ENCODE assay signal across 26 cellular contexts in the genomic region with DNA sequence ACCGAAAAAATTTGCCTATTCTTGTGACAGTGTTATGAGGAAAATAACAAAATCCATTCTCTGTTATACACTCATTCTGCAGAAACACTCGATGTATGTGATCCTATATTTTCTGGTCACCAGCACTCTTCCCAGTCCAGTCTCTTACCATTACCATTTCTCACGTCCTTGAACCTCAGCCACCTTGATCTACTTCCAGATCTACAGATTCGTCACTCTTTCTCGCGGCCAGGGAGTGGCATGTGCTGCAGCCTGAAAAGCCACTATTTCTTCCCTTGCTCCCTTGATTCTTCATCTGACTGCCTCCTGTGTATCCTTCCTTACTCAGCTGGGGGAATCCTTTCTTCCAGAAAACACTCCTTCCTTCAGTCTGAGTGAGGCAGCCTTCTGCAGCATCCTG.
"Had no signal": no experiment of that assay in that cellular context is flagged by ENCODE, and none has a peak within 500 bp of the region (broad histone marks: within the 10 kb centered on the region; RNA-seq: fewer than 3 reads in every experiment).

No MANE protein-coding gene starts in this region.

- DNase-seq: activated CD4-positive, alpha-beta memory T cell treated with anti-CD3 and anti-CD28 coated beads for 36 hours; activated CD4-positive, alpha-beta T cell treated with anti-CD3 and anti-CD28 coated beads, Interleukin-2, amount 50 U/mL, for 1 hour; activated effector memory CD4-positive, alpha-beta T cell treated with Interleukin-2 at 50 U/mL for 16 hours; activated naive CD4-positive, alpha-beta T cell treated with anti-CD3 and anti-CD28 coated beads, Interleukin-2, amount 50 U/mL, for 16 hours; activated naive CD8-positive, alpha-beta T cell treated with anti-CD3 and anti-CD28 coated beads, Interleukin-2, amount 10 ng/mL, durations not matched to agents 7 days and 5 days; activated T-cell treated with anti-CD3 and anti-CD28 coated beads, Interleukin-2, amount 50 U/mL, for 4 hours; amygdala; MM.1S; MV-4-11; NCI-H1092; NCI-H146; NCI-H187; NCI-H2029 treated with DMSO at 0.1 percent for 48 hours; NCI-H2107; NCI-H2171; NCI-H510A; NCI-H526; NCI-H748 treated with DMSO at 0.1 percent for 48 hours; NK-92 treated with Interleukin-12 subunit alpha and Interleukin-12 subunit beta, amount 100 ng/mL, for 24 hours; PC-9 had no signal

- H3K4me1 Mint-ChIP-seq: activated naive CD8-positive, alpha-beta T cell treated with anti-CD3 and anti-CD28 coated beads, Interleukin-2, amount 10 ng/mL, durations not matched to agents 7 days and 5 days had no signal

- H3K27ac ChIP-seq: ascending aorta, KMS-11, PC-9, RWPE1 had no signal

- H3K27ac Mint-ChIP-seq: activated CD4-positive, alpha-beta memory T cell treated with anti-CD3 and anti-CD28 coated beads for 36 hours; activated naive CD8-positive, alpha-beta T cell treated with anti-CD3 and anti-CD28 coated beads, Interleukin-2, amount 10 ng/mL, durations not matched to agents 7 days and 5 days; activated T-helper 1 cell treated with anti-CD3 and anti-CD28 coated beads, Interleukin-12 subunit alpha, Interleukin-12 subunit beta, Interleukin-2, Interleukin-4 antibody, amounts not matched to agents 30 ng/mL and 10 ng/mL and 1 ng/mL, durations not matched to agents 14 hours and 24 hours and 36 hours; T-helper 2 cell treated with Interferon-gamma antibody and Interleukin-4, amounts not matched to agents 5 μg/mL and 100 μg/mL, for 36 hours had no signal

- H3K9me3 ChIP-seq: ascending aorta had no signal

- H3K4me3 Mint-ChIP-seq: activated CD4-positive, alpha-beta memory T cell treated with anti-CD3 and anti-CD28 coated beads for 36 hours; activated naive CD8-positive, alpha-beta T cell treated with anti-CD3 and anti-CD28 coated beads, Interleukin-2, amount 10 ng/mL, durations not matched to agents 7 days and 5 days; activated T-cell treated with anti-CD3 and anti-CD28 coated beads, Interleukin-2, amount 50 U/mL, for 4 hours; activated T-helper 1 cell treated with anti-CD3 and anti-CD28 coated beads, Interleukin-12 subunit alpha, Interleukin-12 subunit beta, Interleukin-2, Interleukin-4 antibody, amounts not matched to agents 30 ng/mL and 10 ng/mL and 1 ng/mL, durations not matched to agents 14 hours and 24 hours and 36 hours; T-helper 2 cell treated with Interferon-gamma antibody and Interleukin-4, amounts not matched to agents 5 μg/mL and 100 μg/mL, for 36 hours had no signal

- H3K9ac ChIP-seq: KMS-11 had no signal

- H3K27me3 ChIP-seq: ascending aorta had no signal

- H3K4me1 ChIP-seq: ascending aorta had no signal

- H3K27me3 Mint-ChIP-seq: activated CD4-positive, alpha-beta memory T cell treated with anti-CD3 and anti-CD28 coated beads for 36 hours; activated naive CD8-positive, alpha-beta T cell treated with anti-CD3 and anti-CD28 coated beads, Interleukin-2, amount 10 ng/mL, durations not matched to agents 7 days and 5 days had no signal

- H3K4me3 ChIP-seq: ascending aorta, PC-9 had no signal

- H3K9me3 Mint-ChIP-seq: activated CD4-positive, alpha-beta memory T cell treated with anti-CD3 and anti-CD28 coated beads for 36 hours; activated naive CD8-positive, alpha-beta T cell treated with anti-CD3 and anti-CD28 coated beads, Interleukin-2, amount 10 ng/mL, durations not matched to agents 7 days and 5 days; activated T-cell treated with anti-CD3 and anti-CD28 coated beads, Interleukin-2, amount 50 U/mL, for 4 hours; activated T-helper 1 cell treated with anti-CD3 and anti-CD28 coated beads, Interleukin-12 subunit alpha, Interleukin-12 subunit beta, Interleukin-2, Interleukin-4 antibody, amounts not matched to agents 30 ng/mL and 10 ng/mL and 1 ng/mL, durations not matched to agents 14 hours and 24 hours and 36 hours; T-helper 2 cell treated with Interferon-gamma antibody and Interleukin-4, amounts not matched to agents 5 μg/mL and 100 μg/mL, for 36 hours had no signal

- ATAC-seq: activated T-cell treated with anti-CD3 and anti-CD28 coated beads, Interleukin-2, amount 50 U/mL, for 4 hours; Right ventricle myocardium inferior had no signal
